In the genomic region with DNA sequence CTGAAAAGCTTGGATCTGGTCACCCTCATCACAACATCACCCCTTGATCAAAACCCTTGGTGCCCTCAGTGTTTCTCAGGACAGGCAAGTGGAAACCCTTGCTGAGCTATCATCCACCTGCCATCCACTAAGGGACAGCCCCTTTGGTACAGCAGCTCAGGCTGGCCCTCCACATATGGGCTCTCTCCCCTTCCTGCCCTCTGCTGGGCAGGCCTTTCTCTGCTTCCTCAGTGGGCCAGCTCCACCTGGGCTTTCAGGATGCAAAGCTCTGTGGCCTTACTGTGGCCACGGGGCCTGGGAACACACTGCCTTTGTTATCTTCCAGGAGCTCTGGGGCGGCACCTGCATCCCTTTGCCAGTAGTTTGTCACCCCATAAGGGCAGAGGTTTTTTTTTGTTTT, we compare ENCODE assay signal across 16 cellular contexts. TPM values are rescaled to one million over a fixed set of nuclear protein-coding genes. Genes with fewer than 3 reads are reported as not detected.
DNase-seq lines count a peak whose midpoint lies in the region; TF ChIP-seq lines count a peak whose summit lies in the region.
"Had no signal": no experiment of that assay in that cellular context is flagged by ENCODE, and none has a peak within 500 bp of the region (broad histone marks: within the 10 kb centered on the region; RNA-seq: fewer than 3 reads in every experiment).

No MANE protein-coding gene starts in this region.

- CTCF ChIA-PET in activated naive CD4-positive, alpha-beta T cell treated with anti-CD3 and anti-CD28 coated beads for 36 hours (lab: Charles Lee): interaction anchor here (0.9 to 1.0 kb wide), 4 partner anchors 26 to 131 kb away, joined by 3 to 5 read pairs (median 3); no protein-coding TSS in a partner anchor
- CTCF ChIA-PET in activated CD4-positive, alpha-beta memory T cell treated with anti-CD3 and anti-CD28 coated beads for 36 hours (lab: Charles Lee): interaction anchor here (1.0 kb wide), 2 partner anchors 15 to 168 kb away, joined by 3 to 4 read pairs; no protein-coding TSS in a partner anchor

- DNase-seq in activated naive CD4-positive, alpha-beta T cell treated with anti-CD3 and anti-CD28 coated beads for 36 hours: peak; percentile 20
- DNase-seq in activated naive CD4-positive, alpha-beta T cell treated with Interleukin-2 at 50 U/mL for 16 hours: no peak
- peak; percentile 41 for DNase-seq in H7
- peak; percentile 14 for DNase-seq in activated CD4-positive, alpha-beta memory T cell treated with anti-CD3 and anti-CD28 coated beads for 36 hours
- DNase-seq in progenitor cell of endocrine pancreas (ENCODE audit: low spot score, unreplicated experiment): no peak
- DNase-seq in GM13976 (ENCODE audit: low spot score): no peak
- no peak for DNase-seq in SKM-1 treated with dmso at 0.1 percent for 144 hours (lab: John Stamatoyannopoulos, UW; ENCODE audit: unreplicated experiment)
- DNase-seq: aorta; Caco-2; cerebellar nuclear complex; heart right ventricle; Karpas-422; NCI-H1105 treated with DMSO at 0.1 percent for 48 hours; NCI-H774; stimulated activated CD4-positive, alpha-beta T cell treated with anti-CD3 and anti-CD28 coated beads, Interleukin-1b, Interleukin-23, amount 100 ng/mL, for 48 hours had no signal

- no peak overlapping the region for H3K4me3 Mint-ChIP-seq in activated naive CD4-positive, alpha-beta T cell treated with anti-CD3 and anti-CD28 coated beads for 36 hours
- no peak overlapping the region for H3K4me3 Mint-ChIP-seq in activated CD4-positive, alpha-beta memory T cell treated with anti-CD3 and anti-CD28 coated beads for 36 hours
- H3K4me3 Mint-ChIP-seq in progenitor cell of endocrine pancreas (ENCODE audit: low read depth): no peak overlapping the region

- H3K36me3 Mint-ChIP-seq in activated naive CD4-positive, alpha-beta T cell treated with anti-CD3 and anti-CD28 coated beads for 36 hours (ENCODE audit: low read depth): peaks cover 14% of the 10 kb centered on the region
- H3K36me3 Mint-ChIP-seq in activated CD4-positive, alpha-beta memory T cell treated with anti-CD3 and anti-CD28 coated beads for 36 hours: peaks cover 18% of the 10 kb centered on the region
- H3K36me3 Mint-ChIP-seq in progenitor cell of endocrine pancreas (ENCODE audit: insufficient read depth): peaks cover 10% of the 10 kb centered on the region

- in situ Hi-C loops in GM13976 (cut with MboI; ENCODE audit: low sequenced_read_pairs, unreplicated experiment): no loop called here

- peaks cover 26% of the 10 kb centered on the region for H3K4me1 Mint-ChIP-seq in activated naive CD4-positive, alpha-beta T cell treated with anti-CD3 and anti-CD28 coated beads for 36 hours (ENCODE audit: low read depth)
- peaks cover 13% of the 10 kb centered on the region for H3K4me1 Mint-ChIP-seq in activated CD4-positive, alpha-beta memory T cell treated with anti-CD3 and anti-CD28 coated beads for 36 hours (ENCODE audit: low read depth)
- H3K4me1 Mint-ChIP-seq in progenitor cell of endocrine pancreas (ENCODE audit: low read depth): peaks cover 4% of the 10 kb centered on the region

- peaks cover 6% of the 10 kb centered on the region for H3K36me3 ChIP-seq in H7 (replicated peaks; ENCODE audit: control insufficient read depth, insufficient read depth, low read length)

- no peak overlapping the region for H3K27ac Mint-ChIP-seq in activated naive CD4-positive, alpha-beta T cell treated with anti-CD3 and anti-CD28 coated beads for 36 hours
- peak overlapping the region; percentile 9 for H3K27ac Mint-ChIP-seq in activated CD4-positive, alpha-beta memory T cell treated with anti-CD3 and anti-CD28 coated beads for 36 hours
- peak overlapping the region; percentile 69 for H3K27ac Mint-ChIP-seq in progenitor cell of endocrine pancreas

- H3K9me3 Mint-ChIP-seq in activated naive CD4-positive, alpha-beta T cell treated with anti-CD3 and anti-CD28 coated beads for 36 hours: no peaks in the 10 kb centered on the region
- no peaks in the 10 kb centered on the region for H3K9me3 Mint-ChIP-seq in activated CD4-positive, alpha-beta memory T cell treated with anti-CD3 and anti-CD28 coated beads for 36 hours
- H3K9me3 Mint-ChIP-seq in progenitor cell of endocrine pancreas (ENCODE audit: low read depth): no peaks in the 10 kb centered on the region

- no peaks in the 10 kb centered on the region for H3K27me3 ChIP-seq in H7 (ENCODE audit: control insufficient read depth, insufficient read depth, low read length)
- H3K27me3 ChIP-seq: heart right ventricle had no signal

- POLR2A ChIA-PET in activated CD4-positive, alpha-beta memory T cell treated with anti-CD3 and anti-CD28 coated beads for 36 hours (lab: Charles Lee): interaction anchor here (0.6 to 1.5 kb wide), 2 partner anchors 49 to 124 kb away, joined by 3 to 5 read pairs; no protein-coding TSS in a partner anchor

- intact Hi-C loops in activated naive CD4-positive, alpha-beta T cell treated with anti-CD3 and anti-CD28 coated beads for 36 hours (cut with micrococcal nuclease): no loop called here
- intact Hi-C loops in activated CD4-positive, alpha-beta memory T cell treated with anti-CD3 and anti-CD28 coated beads for 36 hours (cut with micrococcal nuclease): no loop called here

- no peaks in the 10 kb centered on the region for H3K27me3 Mint-ChIP-seq in activated naive CD4-positive, alpha-beta T cell treated with anti-CD3 and anti-CD28 coated beads for 36 hours (ENCODE audit: low read depth)
- no peaks in the 10 kb centered on the region for H3K27me3 Mint-ChIP-seq in activated CD4-positive, alpha-beta memory T cell treated with anti-CD3 and anti-CD28 coated beads for 36 hours
- H3K27me3 Mint-ChIP-seq in progenitor cell of endocrine pancreas: no peaks in the 10 kb centered on the region

- H3K4me3 ChIP-seq in H7 (ENCODE audit: insufficient read depth, low read depth, low read length): no peak overlapping the region
- H3K4me3 ChIP-seq: heart right ventricle, lung had no signal

- no peak for TF ChIP-seq CTCF in progenitor cell of endocrine pancreas (IDR thresholded peaks at IDR 0.05; ENCODE audit: unreplicated experiment)
- TF ChIP-seq CTCF in GM13976 (IDR thresholded peaks at IDR 0.05; ENCODE audit: borderline replicate concordance, control extremely low read depth, extremely low read depth, insufficient read depth, missing control alignments): no peak

RNA-seq across cellular contexts. Expression of gene SUGP1, which starts 4.9 kb away (rescaled TPM):
- total RNA-seq in activated naive CD4-positive, alpha-beta T cell treated with anti-CD3 and anti-CD28 coated beads for 36 hours: 10 to 100 TPM; 31.7 to 32.4 TPM
- 43.7 and 44.4 TPM in 2 replicates for total RNA-seq in H7 (2014; rRNA removed; shearing (Covaris generic))
- total RNA-seq in activated CD4-positive, alpha-beta memory T cell treated with anti-CD3 and anti-CD28 coated beads for 36 hours: 10 to 100 TPM; 39.2 to 44.0 TPM
- 86.0 and 95.6 TPM in 2 replicates for total RNA-seq in progenitor cell of endocrine pancreas

RNA-seq across cellular contexts. Expression of gene MAU2, which starts 5.2 kb away (rescaled TPM):
- 10 to 100 TPM; 38.6 to 42.5 TPM for total RNA-seq in activated naive CD4-positive, alpha-beta T cell treated with anti-CD3 and anti-CD28 coated beads for 36 hours
- 39.9 and 43.3 TPM in 2 replicates for total RNA-seq in H7 (2014; rRNA removed; shearing (Covaris generic))
- 10 to 100 TPM; 38.6 to 40.9 TPM for total RNA-seq in activated CD4-positive, alpha-beta memory T cell treated with anti-CD3 and anti-CD28 coated beads for 36 hours
- total RNA-seq in progenitor cell of endocrine pancreas: 91.9 and 98.5 TPM in 2 replicates

RNA-seq across cellular contexts. Expression of gene TM6SF2, which starts 42.3 kb away (rescaled TPM):
- not detected for total RNA-seq in activated naive CD4-positive, alpha-beta T cell treated with anti-CD3 and anti-CD28 coated beads for 36 hours
- total RNA-seq in H7 (2014; rRNA removed; shearing (Covaris generic)): 0.52 and 1.4 TPM in 2 replicates
- total RNA-seq in activated CD4-positive, alpha-beta memory T cell treated with anti-CD3 and anti-CD28 coated beads for 36 hours: not detected
- total RNA-seq in progenitor cell of endocrine pancreas: 4.9 and 7.6 TPM in 2 replicates

Comparison
In these comparisons a context has a peak if more than half of its experiments do, and no peak if none do; other contexts are left out.
1. DNase-seq: peak in activated naive CD4-positive, alpha-beta T cell treated with anti-CD3 and anti-CD28 coated beads for 36 hours (single experiment), H7 (single experiment) and activated CD4-positive, alpha-beta memory T cell treated with anti-CD3 and anti-CD28 coated beads for 36 hours (single experiment); none in activated naive CD4-positive, alpha-beta T cell treated with Interleukin-2 at 50 U/mL for 16 hours (single experiment), progenitor cell of endocrine pancreas (single experiment), GM13976 (single experiment) and SKM-1 treated with dmso at 0.1 percent for 144 hours (single experiment).